Comparison of ENCODE assay signal across 8 cellular contexts in the genomic region with DNA sequence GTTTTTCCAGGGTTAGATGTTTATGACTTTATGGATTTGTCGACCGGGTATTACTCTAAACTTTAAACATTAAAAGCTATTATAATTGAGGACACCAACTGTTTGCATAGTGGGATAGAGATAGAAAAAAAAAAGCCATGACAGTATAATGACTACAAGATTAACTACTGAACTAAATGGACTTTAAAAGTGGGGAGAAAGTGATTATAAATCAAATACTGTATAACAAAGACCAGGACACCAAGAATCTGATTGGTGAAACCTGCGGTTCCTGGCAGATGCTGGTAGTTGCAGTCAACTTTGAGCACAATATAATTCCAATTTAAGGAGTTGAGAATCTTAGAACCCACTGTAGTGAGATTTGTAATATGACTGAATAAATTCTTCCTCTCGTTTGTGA. TPM values are rescaled to one million over a fixed set of nuclear protein-coding genes. Genes with fewer than 3 reads are reported as not detected.
DNase-seq lines count a peak whose midpoint lies in the region; ATAC-seq lines count a peak whose summit lies in the region.

No MANE protein-coding gene starts in this region.

- DNase-seq in NCI-H1105 treated with DMSO at 0.1 percent for 48 hours (lab: John Stamatoyannopoulos, UW) (peak; percentile 3), NCI-H1105 (lab: John Stamatoyannopoulos, UW) (no peak), NK-92 (lab: John Stamatoyannopoulos, UW; ENCODE audit: unreplicated experiment) (no peak), 8988T (no peak)
- DNase-seq in activated CD4-positive, alpha-beta memory T cell treated with anti-CD3 and anti-CD28 coated beads for 36 hours = no peak
- no peak for DNase-seq in stimulated activated effector memory CD8-positive, alpha-beta T cell treated with anti-CD3 and anti-CD28 coated beads, Interleukin-12 subunit alpha, Interleukin-12 subunit beta, amount 100 ng/mL, for 72 hours (ENCODE audit: low spot score in 2 of 2)

- H3K27me3 Mint-ChIP-seq in activated CD4-positive, alpha-beta memory T cell treated with anti-CD3 and anti-CD28 coated beads for 36 hours = no peaks in the 10 kb centered on the region

- H3K4me3 ChIP-seq in iPS-11a (ENCODE audit: low read depth, low read length) = peak overlapping the region; percentile 95

- ATAC-seq in stimulated activated effector memory CD8-positive, alpha-beta T cell treated with anti-CD3 and anti-CD28 coated beads, Interleukin-12 subunit alpha, Interleukin-12 subunit beta, amount 100 ng/mL, for 72 hours = no peak
- ATAC-seq in activated CD4-positive, CD25-positive, alpha-beta regulatory T cell treated with anti-CD3 and anti-CD28 coated beads, Interleukin-2, amount 50 U/mL, for 24 hours = no peak

- CTCF ChIA-PET in activated CD4-positive, alpha-beta memory T cell treated with anti-CD3 and anti-CD28 coated beads for 36 hours (lab: Charles Lee) = interaction anchor here (1.5 kb wide), 1 partner anchor 136 kb away, joined by 4 read pairs; no protein-coding TSS in a partner anchor

- peak overlapping the region; percentile 99 for H3K4me3 Mint-ChIP-seq in activated CD4-positive, alpha-beta memory T cell treated with anti-CD3 and anti-CD28 coated beads for 36 hours
- peak overlapping the region; percentile 69 for H3K4me3 Mint-ChIP-seq in stimulated activated effector memory CD8-positive, alpha-beta T cell treated with anti-CD3 and anti-CD28 coated beads, Interleukin-12 subunit alpha, Interleukin-12 subunit beta, amount 100 ng/mL, for 72 hours

- H3K4me1 Mint-ChIP-seq in activated CD4-positive, alpha-beta memory T cell treated with anti-CD3 and anti-CD28 coated beads for 36 hours (ENCODE audit: low read depth) = peaks cover 39% of the 10 kb centered on the region
- H3K4me1 Mint-ChIP-seq in stimulated activated effector memory CD8-positive, alpha-beta T cell treated with anti-CD3 and anti-CD28 coated beads, Interleukin-12 subunit alpha, Interleukin-12 subunit beta, amount 100 ng/mL, for 72 hours = peaks cover 44% of the 10 kb centered on the region

- intact Hi-C loops in activated CD4-positive, alpha-beta memory T cell treated with anti-CD3 and anti-CD28 coated beads for 36 hours (cut with micrococcal nuclease) = loop anchor here (5.0 to 10.0 kb wide), 2 partner anchors 48 to 415 kb away; a partner anchor contains a TSS

- H3K27ac Mint-ChIP-seq in activated CD4-positive, alpha-beta memory T cell treated with anti-CD3 and anti-CD28 coated beads for 36 hours = no peak overlapping the region
- H3K27ac Mint-ChIP-seq in stimulated activated effector memory CD8-positive, alpha-beta T cell treated with anti-CD3 and anti-CD28 coated beads, Interleukin-12 subunit alpha, Interleukin-12 subunit beta, amount 100 ng/mL, for 72 hours = peak overlapping the region; percentile 92

- peaks cover 22% of the 10 kb centered on the region for H3K36me3 Mint-ChIP-seq in activated CD4-positive, alpha-beta memory T cell treated with anti-CD3 and anti-CD28 coated beads for 36 hours
- H3K36me3 Mint-ChIP-seq in stimulated activated effector memory CD8-positive, alpha-beta T cell treated with anti-CD3 and anti-CD28 coated beads, Interleukin-12 subunit alpha, Interleukin-12 subunit beta, amount 100 ng/mL, for 72 hours = peaks cover 67% of the 10 kb centered on the region

- POLR2A ChIA-PET in activated CD4-positive, alpha-beta memory T cell treated with anti-CD3 and anti-CD28 coated beads for 36 hours (lab: Charles Lee) = interaction anchor here (0.6 to 1.0 kb wide), 2 partner anchors 52 to 66 kb away, joined by 3 read pairs; no protein-coding TSS in a partner anchor

- H3K9me3 Mint-ChIP-seq in activated CD4-positive, alpha-beta memory T cell treated with anti-CD3 and anti-CD28 coated beads for 36 hours = no peaks in the 10 kb centered on the region
- H3K9me3 Mint-ChIP-seq in stimulated activated effector memory CD8-positive, alpha-beta T cell treated with anti-CD3 and anti-CD28 coated beads, Interleukin-12 subunit alpha, Interleukin-12 subunit beta, amount 100 ng/mL, for 72 hours = no peaks in the 10 kb centered on the region

RNA-seq across cellular contexts. Expression of a gene that starts 2.5 kb away (rescaled TPM):
- total RNA-seq in activated CD4-positive, alpha-beta memory T cell treated with anti-CD3 and anti-CD28 coated beads for 36 hours = 10 to 100 TPM; 65.1 to 65.7 TPM

RNA-seq across cellular contexts. Expression of a gene that starts 47.3 kb away (rescaled TPM):
- not detected for total RNA-seq in activated CD4-positive, alpha-beta memory T cell treated with anti-CD3 and anti-CD28 coated beads for 36 hours
